ENCODE assay signal across 12 cellular contexts in the genomic region with DNA sequence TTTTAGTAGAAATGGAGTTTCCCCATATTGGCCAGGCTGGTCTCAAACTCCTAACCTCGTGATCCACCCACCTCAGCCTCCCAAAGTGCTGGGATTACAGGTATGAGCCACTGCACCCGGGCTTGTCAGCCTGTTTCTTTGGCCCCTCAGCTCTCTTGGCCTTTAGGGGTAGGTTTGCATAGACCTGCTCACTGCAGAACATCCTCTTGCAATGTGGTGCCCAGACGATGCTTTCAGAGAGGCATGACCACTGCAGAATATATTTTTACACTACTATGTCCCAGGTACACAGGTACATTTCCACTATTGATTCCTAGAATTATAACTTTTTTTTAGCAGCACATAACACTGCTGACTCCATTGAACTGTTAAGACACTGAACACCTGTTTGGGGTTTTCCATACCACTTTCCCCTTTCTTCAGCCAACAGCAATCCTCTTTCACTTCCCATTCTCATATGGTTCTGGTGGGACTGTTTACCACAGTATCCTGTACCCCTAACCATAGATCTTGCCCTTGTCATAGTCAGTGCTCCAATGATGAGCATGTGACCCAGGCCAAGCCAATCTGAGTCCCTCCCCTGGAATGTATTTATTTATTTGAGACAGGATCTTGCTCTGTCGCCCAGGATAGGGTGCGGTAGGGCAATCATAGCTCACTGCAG. TPM values are rescaled to one million over a fixed set of nuclear protein-coding genes. Genes with fewer than 3 reads are reported as not detected.
DNase-seq lines count a peak whose midpoint lies in the region; ATAC-seq and TF ChIP-seq lines count a peak whose summit lies in the region.
"Had no signal": no experiment of that assay in that cellular context is flagged by ENCODE, and none has a peak within 500 bp of the region (broad histone marks: within the 10 kb centered on the region; RNA-seq: fewer than 3 reads in every experiment).

No MANE protein-coding gene starts in this region.

- H3K79me2 ChIP-seq in DOHH2 (ENCODE audit: control insufficient read depth, low read length) = no peaks in the 10 kb centered on the region
- H3K79me2 ChIP-seq: hepatocyte had no signal

- TF ChIP-seq POLR2A in gastrocnemius medialis (IDR thresholded peaks at IDR 0.05) = no peak
- no peak for TF ChIP-seq POLR2A in sigmoid colon (IDR thresholded peaks at IDR 0.05)

- WGBS in sigmoid colon, 2 donors = 48 to 57% methylated on average over 5 of the region's 5 CpGs

- H3K9me3 ChIP-seq in DOHH2 (ENCODE audit: control insufficient read depth, insufficient read depth, low read length) (no peaks in the 10 kb centered on the region), gastrocnemius medialis (no peaks in the 10 kb centered on the region), sigmoid colon (no peaks in the 10 kb centered on the region)

- TF ChIP-seq CTCF in DOHH2 (IDR thresholded peaks at IDR 0.05; ENCODE audit: low read depth, low read length, poor library complexity, severe bottlenecking) (no peak), gastrocnemius medialis (IDR thresholded peaks at IDR 0.05 in 4 of 5, conservative IDR thresholded peaks at IDR 0.05 in 1 of 5) (no peak), sigmoid colon (IDR thresholded peaks at IDR 0.05) (no peak)

- H3K27ac ChIP-seq in DOHH2 (ENCODE audit: low read depth, low read length) = no peak overlapping the region
- no peak overlapping the region for H3K27ac ChIP-seq in gastrocnemius medialis
- H3K27ac ChIP-seq in sigmoid colon = no peak overlapping the region
- H3K27ac ChIP-seq: hepatocyte, SK-N-MC had no signal

- no peaks in the 10 kb centered on the region for H4K20me1 ChIP-seq in DOHH2 (ENCODE audit: control insufficient read depth, insufficient read depth, low read depth, low read length)

- H3K27me3 ChIP-seq in DOHH2 (ENCODE audit: control insufficient read depth, low read length) = no peaks in the 10 kb centered on the region
- H3K27me3 ChIP-seq in gastrocnemius medialis = no peaks in the 10 kb centered on the region
- H3K27me3 ChIP-seq in sigmoid colon = no peaks in the 10 kb centered on the region
- H3K27me3 ChIP-seq: hepatocyte had no signal

- H3K4me1 ChIP-seq in DOHH2 (ENCODE audit: control insufficient read depth, low read length) (peaks cover 13% of the 10 kb centered on the region), gastrocnemius medialis (peaks cover 21 to 22% of the 10 kb centered on the region in 2 donors), sigmoid colon (no peaks in the 10 kb centered on the region)

- in situ Hi-C loops in gastrocnemius medialis (cut with MboI; ENCODE audit: low sequenced_read_pairs in 4 of 4) = no loop called here

- DNase-seq in NOMO-1 treated with DMSO at 0.1 percent for 48 hours (lab: John Stamatoyannopoulos, UW; ENCODE audit: unreplicated experiment) = peak; percentile 65
- DNase-seq in NCI-H526 treated with DMSO at 0.1 percent for 48 hours (lab: John Stamatoyannopoulos, UW) = no peak
- no peak for DNase-seq in gastrocnemius medialis
- no peak for DNase-seq in stimulated activated naive CD4-positive, alpha-beta T cell (lab: John Stamatoyannopoulos, UW)
- no peak for DNase-seq in sigmoid colon
- DNase-seq: AML-193, NCI-H146 had no signal

- no peaks in the 10 kb centered on the region for H3F3A ChIP-seq in DOHH2 (ENCODE audit: control insufficient read depth, insufficient read depth)

- no peaks in the 10 kb centered on the region for H3K9me2 ChIP-seq in DOHH2 (replicated peaks; ENCODE audit: control insufficient read depth, low read length)

- no peaks in the 10 kb centered on the region for H3K36me3 ChIP-seq in DOHH2 (ENCODE audit: control insufficient read depth, low read length)
- H3K36me3 ChIP-seq in gastrocnemius medialis = no peaks in the 10 kb centered on the region
- peaks cover 0 to 13% (median 0%) of the 10 kb centered on the region in 4 donors for H3K36me3 ChIP-seq in sigmoid colon

- peak overlapping the region; percentile 17 for H3K4me2 ChIP-seq in DOHH2 (ENCODE audit: low read length)
- H3K4me2 ChIP-seq: hepatocyte had no signal

- intact Hi-C loops in gastrocnemius medialis (cut with DNase I; ENCODE audit: low total_unique reads) = no loop called here
- intact Hi-C loops in sigmoid colon (cut with DNase I) = no loop called here

- H3K4me3 ChIP-seq in DOHH2 (ENCODE audit: low read length) (no peak overlapping the region), gastrocnemius medialis (no peak overlapping the region), sigmoid colon (no peak overlapping the region)
- H3K4me3 ChIP-seq: hepatocyte, SK-N-MC had no signal

- ATAC-seq in GM19395 (IDR thresholded peaks at IDR 0.05; ENCODE audit: unreplicated experiment) (peak; percentile 70), HG02981 (IDR thresholded peaks at IDR 0.05; ENCODE audit: unreplicated experiment) (peak; percentile 75), gastrocnemius medialis (no peak)

- TF ChIP-seq EP300 in sigmoid colon (IDR thresholded peaks at IDR 0.05) = no peak

RNA-seq across cellular contexts. Expression of a gene that starts 21.1 kb away (rescaled TPM):
- total RNA-seq in gastrocnemius medialis (10 to 100 TPM; 11.9 to 24.2 (median 17.2) TPM), sigmoid colon (10 to 100 TPM; 21.4 to 55.3 (median 40.5) TPM)
- 10 to 100 TPM; 28.8 to 43.0 (median 31.0) TPM for polyA plus RNA-seq in sigmoid colon

RNA-seq across cellular contexts. Expression of a gene that starts 25.3 kb away (rescaled TPM):
- total RNA-seq in gastrocnemius medialis = 1 to 10 TPM; 4.5 to 9.1 (median 6.5) TPM
- 10 to 100 TPM in 2 of 4 donors, 1 to 10 TPM in 2; 8.3 to 13.3 (median 10.0) TPM for total RNA-seq in sigmoid colon
- polyA plus RNA-seq in sigmoid colon = 10 to 100 TPM in 1 of 3 donors, 1 to 10 TPM in 2; 4.6 to 10.8 (median 6.0) TPM

RNA-seq across cellular contexts. Expression of a gene that starts 50.3 kb away (rescaled TPM):
- total RNA-seq in gastrocnemius medialis (under 1 TPM in 3 of 4 donors, not detected in 1; 0.10 to 0.33 (median 0.33) TPM), sigmoid colon (under 1 TPM in 3 of 4 donors, not detected in 1; 0.36 to 0.83 (median 0.68) TPM)
- 1 to 10 TPM in 1 of 3 donors, under 1 TPM in 2; under 0.01 to 5.9 (median 0.46) TPM for polyA plus RNA-seq in sigmoid colon

Comparison
In these comparisons a context has a peak if more than half of its experiments do, and no peak if none do; other contexts are left out.
1. ATAC-seq: peak in GM19395 (single experiment) and HG02981 (single experiment); none in gastrocnemius medialis (0 of 2).